ENCODE assay signal across 15 cellular contexts in genomic region chrX:110082156-110082555, GRCh38.
A peak's percentile ranks its signal among the peaks of the same experiment; 100 is the strongest.
DNase-seq lines count a peak whose midpoint lies in the region; ATAC-seq and TF ChIP-seq lines count a peak whose summit lies in the region.
"Had no signal": no experiment of that assay in that cellular context is flagged by ENCODE, and none has a peak within 500 bp of the region (broad histone marks: within the 10 kb centered on the region; RNA-seq: fewer than 3 reads in every experiment).

No MANE protein-coding gene starts in this region.

- TF ChIP-seq CTCF in AG04449 (IDR thresholded peaks at IDR 0.05; ENCODE audit: insufficient read depth, low read length, missing control alignments): no peak
- TF ChIP-seq CTCF in IMR-90 (conservative IDR thresholded peaks at IDR 0.05; ENCODE audit: low read depth, low read length): no peak
- no peak for TF ChIP-seq CTCF in choroid plexus epithelial cell (conservative IDR thresholded peaks at IDR 0.05; ENCODE audit: low read depth, low read length)

- H3K9me3 ChIP-seq in IMR-90 (ENCODE audit: control insufficient read depth, insufficient read depth, low read length): no peaks in the 10 kb centered on the region
- H3K9me3 ChIP-seq in trophoblast cell (ENCODE audit: insufficient read depth, low read depth, low read length): no peaks in the 10 kb centered on the region

- peak overlapping the region; percentile 39; the same call in 1 of the 2 replicates for H2BK20ac ChIP-seq in IMR-90 (ENCODE audit: low read depth, low read length)

- DNase-seq in AG04449 (ENCODE audit: low read depth, low spot score) (peak; percentile 55), IMR-90 (peak; percentile 93), choroid plexus epithelial cell (ENCODE audit: low read depth) (peak; percentile 91), lung microvascular endothelial cell (ENCODE audit: low read depth in 2 of 2) (peak; percentile 52 to 68), trophoblast cell (no peak)
- DNase-seq in stimulated activated effector memory CD8-positive, alpha-beta T cell treated with anti-CD3 and anti-CD28 coated beads, Interleukin-12 subunit alpha, Interleukin-12 subunit beta, amount 100 ng/mL, for 72 hours (ENCODE audit: low spot score in 2 of 2): no peak
- no peak for DNase-seq in activated naive CD8-positive, alpha-beta T cell treated with anti-CD3 and anti-CD28 coated beads, Interleukin-2, amount 50 U/mL, for 24 hours
- DNase-seq: activated CD4-positive, alpha-beta T cell treated with anti-CD3 and anti-CD28 coated beads, Interleukin-2, amount 50 U/mL, for 1 hour; CD8-positive, alpha-beta memory T cell; SHP77 treated with DMSO at 0.1 percent for 48 hours; stimulated activated naive CD4-positive, alpha-beta T cell treated with Interleukin-2 at 50 U/mL for 16 hours had no signal

- peak overlapping the region; percentile 5; the same call in 1 of the 2 replicates for H2AK5ac ChIP-seq in IMR-90 (ENCODE audit: low read depth, low read length)
- H2AK5ac ChIP-seq in trophoblast cell (ENCODE audit: low read length): no peak overlapping the region

- intact Hi-C loops in IMR-90 (cut with micrococcal nuclease): loop anchor here (10.0 kb wide), 1 partner anchor 333 kb away; no protein-coding TSS in a partner anchor

- H3K27me3 Mint-ChIP-seq in activated naive CD8-positive, alpha-beta T cell treated with anti-CD3 and anti-CD28 coated beads, Interleukin-2, amount 50 U/mL, for 24 hours: no peaks in the 10 kb centered on the region

- peaks cover 11% of the 10 kb centered on the region for H3K9me1 ChIP-seq in IMR-90 (ENCODE audit: insufficient read depth, low read length)

- TF ChIP-seq POLR2A in IMR-90 (IDR thresholded peaks at IDR 0.05; ENCODE audit: low read depth, low read length): no peak
- TF ChIP-seq POLR2A in GM18505 (IDR thresholded peaks at IDR 0.05; ENCODE audit: borderline replicate concordance, extremely low read depth, insufficient read depth, insufficient read length): no peak

- dilution Hi-C loops in IMR-90 (cut with HindIII; ENCODE audit: low sequenced_read_pairs, unreplicated experiment): no loop called here

- H3K36me3 ChIP-seq in IMR-90 (ENCODE audit: control insufficient read depth, insufficient read depth, low read length) (no peaks in the 10 kb centered on the region), trophoblast cell (ENCODE audit: control insufficient read depth in 1 of 2, insufficient read depth in 2 of 2, low read length in 2 of 2) (no peaks in the 10 kb centered on the region)

- H4K91ac ChIP-seq in IMR-90 (ENCODE audit: insufficient read depth, low read depth, low read length) (peak overlapping the region; percentile 2; the same call in 1 of the 2 replicates), trophoblast cell (ENCODE audit: low read depth, low read length) (no peak overlapping the region)

- H2AK9ac ChIP-seq in IMR-90 (replicated peaks; ENCODE audit: low read depth, low read length, poor library complexity): no peak overlapping the region

- H3K27me3 ChIP-seq in IMR-90 (ENCODE audit: control insufficient read depth, insufficient read depth, low read length): no peaks in the 10 kb centered on the region; the same call in 1 of the 2 replicates
- H3K27me3 ChIP-seq in trophoblast cell (ENCODE audit: insufficient read depth, low read length): no peaks in the 10 kb centered on the region

- H4K12ac ChIP-seq in trophoblast cell (ENCODE audit: low read depth, low read length): no peak overlapping the region

- peak; percentile 57 for ATAC-seq in IMR-90 (ENCODE audit: low read depth)
- ATAC-seq in GM18505 (IDR thresholded peaks at IDR 0.05; ENCODE audit: unreplicated experiment): no peak
- ATAC-seq in stimulated activated effector memory CD8-positive, alpha-beta T cell treated with anti-CD3 and anti-CD28 coated beads, Interleukin-12 subunit alpha, Interleukin-12 subunit beta, amount 100 ng/mL, for 72 hours: no peak
- ATAC-seq in activated naive CD8-positive, alpha-beta T cell treated with anti-CD3 and anti-CD28 coated beads, Interleukin-2, amount 50 U/mL, for 24 hours: no peak
- ATAC-seq: HCT116 had no signal

- no peak overlapping the region for H3K9ac ChIP-seq in IMR-90 (ENCODE audit: low read depth, low read length)
- no peak overlapping the region for H3K9ac ChIP-seq in trophoblast cell (ENCODE audit: low read length)

- H2AFZ ChIP-seq in IMR-90 (replicated peaks; ENCODE audit: low read length, poor library complexity) (no peak overlapping the region), trophoblast cell (ENCODE audit: insufficient read depth, low read length, poor library complexity) (no peak overlapping the region)

- H3K4ac ChIP-seq in IMR-90 (ENCODE audit: low read depth, low read length): peak overlapping the region; percentile 24; the same call in 1 of the 2 replicates
- no peak overlapping the region for H3K4ac ChIP-seq in trophoblast cell (ENCODE audit: low read depth, low read length)

- H3K4me3 Mint-ChIP-seq in stimulated activated effector memory CD8-positive, alpha-beta T cell treated with anti-CD3 and anti-CD28 coated beads, Interleukin-12 subunit alpha, Interleukin-12 subunit beta, amount 100 ng/mL, for 72 hours: no peak overlapping the region
- H3K4me3 Mint-ChIP-seq in activated naive CD8-positive, alpha-beta T cell treated with anti-CD3 and anti-CD28 coated beads, Interleukin-2, amount 50 U/mL, for 24 hours: no peak overlapping the region
- H3K4me3 Mint-ChIP-seq: brain; CD8-positive, alpha-beta memory T cell had no signal

- peak overlapping the region; percentile 25; the same call in 1 of the 3 replicates for H2BK15ac ChIP-seq in IMR-90 (ENCODE audit: low read depth, low read length)

- TF ChIP-seq RAD21 in IMR-90 (IDR thresholded peaks at IDR 0.05; ENCODE audit: low read length): no peak

- no peak overlapping the region for H3K4me3 ChIP-seq in AG04449 (ENCODE audit: low read depth, low read length)
- no peak overlapping the region for H3K4me3 ChIP-seq in IMR-90 (ENCODE audit: insufficient read depth, low read depth, low read length)
- H3K4me3 ChIP-seq in choroid plexus epithelial cell (ENCODE audit: low read depth, low read length): no peak overlapping the region
- H3K4me3 ChIP-seq in trophoblast cell (ENCODE audit: low read depth, low read length): no peak overlapping the region
- H3K4me3 ChIP-seq: skin epidermis had no signal

- H3K27ac ChIP-seq in IMR-90 (ENCODE audit: insufficient read depth, low read length) (peak overlapping the region; percentile 31), trophoblast cell (ENCODE audit: low read depth, low read length) (no peak overlapping the region)

- peaks cover 9% of the 10 kb centered on the region for H3K4me1 Mint-ChIP-seq in stimulated activated effector memory CD8-positive, alpha-beta T cell treated with anti-CD3 and anti-CD28 coated beads, Interleukin-12 subunit alpha, Interleukin-12 subunit beta, amount 100 ng/mL, for 72 hours
- peaks cover 16% of the 10 kb centered on the region for H3K4me1 Mint-ChIP-seq in activated naive CD8-positive, alpha-beta T cell treated with anti-CD3 and anti-CD28 coated beads, Interleukin-2, amount 50 U/mL, for 24 hours

- BruUV-seq in IMR-90 (replicated peaks; lab: Mats Ljungman, UMichigan): no TSS peak

- no peak overlapping the region for H3K56ac ChIP-seq in IMR-90 (ENCODE audit: extremely low read depth, insufficient read depth, low read length)

- H3K9me3 Mint-ChIP-seq in stimulated activated effector memory CD8-positive, alpha-beta T cell treated with anti-CD3 and anti-CD28 coated beads, Interleukin-12 subunit alpha, Interleukin-12 subunit beta, amount 100 ng/mL, for 72 hours: no peaks in the 10 kb centered on the region
- H3K9me3 Mint-ChIP-seq in activated naive CD8-positive, alpha-beta T cell treated with anti-CD3 and anti-CD28 coated beads, Interleukin-2, amount 50 U/mL, for 24 hours: no peaks in the 10 kb centered on the region
- H3K9me3 Mint-ChIP-seq: CD8-positive, alpha-beta memory T cell had no signal

- CTCF ChIA-PET in AG04449 (lab: Yijun Ruan, JAX): no interaction called here
- CTCF ChIA-PET in IMR-90 (lab: Yijun Ruan, JAX): no interaction called here

- in situ Hi-C loops in IMR-90 (cut with MboI; ENCODE audit: low sequenced_read_pairs): no loop called here

- H4K20me1 ChIP-seq in IMR-90 (ENCODE audit: insufficient read depth, low read length): peaks cover under 1% of the 10 kb centered on the region; the same call in 1 of the 2 replicates

- H2BK5ac ChIP-seq in IMR-90 (ENCODE audit: low read depth, low read length, poor library complexity, severe bottlenecking) (peak overlapping the region; percentile 55), trophoblast cell (ENCODE audit: low read depth, low read length, poor library complexity) (no peak overlapping the region)

- no peak overlapping the region for H4K8ac ChIP-seq in IMR-90 (ENCODE audit: low read depth in 2 of 2, low read length in 2 of 2)
- no peak overlapping the region for H4K8ac ChIP-seq in trophoblast cell (ENCODE audit: low read depth, low read length)

- no peaks in the 10 kb centered on the region for H3K36me3 Mint-ChIP-seq in stimulated activated effector memory CD8-positive, alpha-beta T cell treated with anti-CD3 and anti-CD28 coated beads, Interleukin-12 subunit alpha, Interleukin-12 subunit beta, amount 100 ng/mL, for 72 hours
- peaks cover 3% of the 10 kb centered on the region for H3K36me3 Mint-ChIP-seq in activated naive CD8-positive, alpha-beta T cell treated with anti-CD3 and anti-CD28 coated beads, Interleukin-2, amount 50 U/mL, for 24 hours (ENCODE audit: low read depth)

- H3K4me1 ChIP-seq in IMR-90 (ENCODE audit: control insufficient read depth, insufficient read depth, low read length): peaks cover 8% of the 10 kb centered on the region
- no peaks in the 10 kb centered on the region for H3K4me1 ChIP-seq in trophoblast cell (ENCODE audit: control insufficient read depth in 1 of 2, insufficient read depth in 2 of 2, low read length in 2 of 2)

- H3K4me2 ChIP-seq in IMR-90 (ENCODE audit: low read depth, low read length): peak overlapping the region; percentile 10; the same call in 1 of the 2 replicates
- no peak overlapping the region for H3K4me2 ChIP-seq in trophoblast cell (ENCODE audit: low read length)

- no peak overlapping the region for H2BK12ac ChIP-seq in trophoblast cell (ENCODE audit: low read length)

- no peak overlapping the region for H3K27ac Mint-ChIP-seq in stimulated activated effector memory CD8-positive, alpha-beta T cell treated with anti-CD3 and anti-CD28 coated beads, Interleukin-12 subunit alpha, Interleukin-12 subunit beta, amount 100 ng/mL, for 72 hours
- no peak overlapping the region for H3K27ac Mint-ChIP-seq in activated naive CD8-positive, alpha-beta T cell treated with anti-CD3 and anti-CD28 coated beads, Interleukin-2, amount 50 U/mL, for 24 hours

- H3K23ac ChIP-seq in IMR-90 (ENCODE audit: low read depth, low read length) (no peak overlapping the region), trophoblast cell (ENCODE audit: low read length) (no peak overlapping the region)

- WGBS in IMR-90 (ENCODE audit: extremely low coverage in 2 of 2, insufficient read length in 1 of 2), 2 experiments: 17% methylated on average over 2 of the region's 4 CpGs; no CpG with 5 or more reads in 1 of the 2 experiments
- no CpG with 5 or more reads among the region's 4 CpGs for WGBS in trophoblast cell (ENCODE audit: extremely low coverage, insufficient coverage, insufficient read length)

- H2BK120ac ChIP-seq in IMR-90 (ENCODE audit: low read depth, low read length): peak overlapping the region; percentile 57
- H2BK120ac ChIP-seq in trophoblast cell (ENCODE audit: insufficient read depth, low read length, poor library complexity): no peak overlapping the region

- 0 out of 2 replicates have a peak overlapping the region, but pooled peaks have one; percentile 19 for H3K14ac ChIP-seq in IMR-90 (replicated peaks; ENCODE audit: low read depth, low read length)
- no peak overlapping the region for H3K14ac ChIP-seq in trophoblast cell (ENCODE audit: low read length)

- no peaks in the 10 kb centered on the region for H3K79me2 ChIP-seq in trophoblast cell (ENCODE audit: control insufficient read depth, insufficient read depth, low read length, poor library complexity)

- H3K79me1 ChIP-seq in IMR-90 (ENCODE audit: low read depth in 1 of 2, low read length in 2 of 2) (peaks cover 0 to 7% of the 10 kb centered on the region in 2 experiments; a peak in 2 of 4 replicates), trophoblast cell (ENCODE audit: low read length) (no peaks in the 10 kb centered on the region)

- POLR2A ChIA-PET in AG04449 (lab: Yijun Ruan, JAX): no interaction called here
- POLR2A ChIA-PET in IMR-90 (lab: Charles Lee; ENCODE audit: unreplicated experiment): no interaction called here

- no peak overlapping the region for H3K18ac ChIP-seq in IMR-90 (ENCODE audit: low read depth, low read length)
- no peak overlapping the region for H3K18ac ChIP-seq in trophoblast cell (ENCODE audit: low read length)

- H4K5ac ChIP-seq in IMR-90 (ENCODE audit: low read depth, low read length): no peak overlapping the region

Comparison
In these comparisons a context has a peak if more than half of its experiments do, and no peak if none do; other contexts are left out.
1. DNase-seq: peak in AG04449 (single experiment), IMR-90 (single experiment), choroid plexus epithelial cell (single experiment) and lung microvascular endothelial cell (2 of 2); none in trophoblast cell (0 of 2), stimulated activated effector memory CD8-positive, alpha-beta T cell treated with anti-CD3 and anti-CD28 coated beads, Interleukin-12 subunit alpha, Interleukin-12 subunit beta, amount 100 ng/mL, for 72 hours (0 of 2) and activated naive CD8-positive, alpha-beta T cell treated with anti-CD3 and anti-CD28 coated beads, Interleukin-2, amount 50 U/mL, for 24 hours (single experiment).